Comparison of ENCODE assay signal across 13 cellular contexts in genomic region chr15:58498821-58499580, GRCh38.
DNase-seq lines count a peak whose midpoint lies in the region; TF ChIP-seq lines count a peak whose summit lies in the region.
"Had no signal": no experiment of that assay in that cellular context is flagged by ENCODE, and none has a peak within 500 bp of the region (broad histone marks: within the 10 kb centered on the region; RNA-seq: fewer than 3 reads in every experiment).

No MANE protein-coding gene starts in this region.

- no peak overlapping the region for H3K4me3 ChIP-seq in epithelial cell of esophagus (ENCODE audit: low read length)
- no peak overlapping the region for H3K4me3 ChIP-seq in CD8-positive, alpha-beta memory T cell (ENCODE audit: low read length)

- CTCF ChIA-PET in CD8-positive, alpha-beta memory T cell (lab: Charles Lee): no interaction called here

- peaks cover 0 to 3% of the 10 kb centered on the region in 2 donors for H3K27me3 Mint-ChIP-seq in CD8-positive, alpha-beta memory T cell

- H3K27me3 ChIP-seq in CD8-positive, alpha-beta memory T cell (ENCODE audit: insufficient read depth, low read length, poor library complexity, severe bottlenecking): no peaks in the 10 kb centered on the region

- H3K4me1 Mint-ChIP-seq in CD8-positive, alpha-beta memory T cell: peaks cover 10 to 25% (median 18%) of the 10 kb centered on the region in 3 donors

- H3K9me3 ChIP-seq in CD8-positive, alpha-beta memory T cell (ENCODE audit: low read length): no peaks in the 10 kb centered on the region

- no peak for TF ChIP-seq CTCF in epithelial cell of esophagus (IDR thresholded peaks at IDR 0.05; ENCODE audit: insufficient read depth, low read depth, low read length, missing control alignments)

- peaks cover 0 to 12% (median 0%) of the 10 kb centered on the region in 3 donors for H3K36me3 Mint-ChIP-seq in CD8-positive, alpha-beta memory T cell
- H3K36me3 Mint-ChIP-seq: natural killer cell treated with Interleukin-12 subunit alpha and Interleukin-12 subunit beta and Interleukin-15 and Interleukin-18, amount 100 ng/mL, for 72 hours had no signal

- POLR2A ChIA-PET in CD8-positive, alpha-beta memory T cell (lab: Charles Lee): no interaction called here

- H3K4me1 ChIP-seq in CD8-positive, alpha-beta memory T cell (ENCODE audit: insufficient read depth, low read length): peaks cover 25% of the 10 kb centered on the region

- H3K27ac ChIP-seq in CD8-positive, alpha-beta memory T cell (ENCODE audit: low read depth, low read length): no peak overlapping the region

- H3K4me3 Mint-ChIP-seq in CD8-positive, alpha-beta memory T cell: no peak overlapping the region
- H3K4me3 Mint-ChIP-seq: natural killer cell treated with Interleukin-12 subunit alpha and Interleukin-12 subunit beta and Interleukin-15 and Interleukin-18, amount 100 ng/mL, for 72 hours; T-helper 2 cell treated with Interferon-gamma antibody and Interleukin-4, amounts not matched to agents 5 μg/mL and 100 μg/mL, for 36 hours had no signal

- H3K27ac Mint-ChIP-seq in CD8-positive, alpha-beta memory T cell: peak overlapping the region in 1 of 8 donors; percentile 47
- H3K27ac Mint-ChIP-seq: T-helper 2 cell treated with Interferon-gamma antibody and Interleukin-4, amounts not matched to agents 5 μg/mL and 100 μg/mL, for 36 hours had no signal

- DNase-seq in AG20443 (ENCODE audit: low spot score) (peak; percentile 90), epithelial cell of esophagus (ENCODE audit: low read depth) (peak; percentile 32), mucosa of gallbladder (ENCODE audit: low spot score) (peak; percentile 36), iPS-NIHi11 (ENCODE audit: low spot score) (no peak), SIG-M5 (lab: John Stamatoyannopoulos, UW) (no peak), HPDE6-E6E7 (ENCODE audit: extremely low spot score) (no peak)
- DNase-seq in CD8-positive, alpha-beta memory T cell: no peak
- DNase-seq: caudate nucleus, COR-L47, hippocampal formation had no signal

- H3K9me3 Mint-ChIP-seq in CD8-positive, alpha-beta memory T cell: no peaks in the 10 kb centered on the region
- H3K9me3 Mint-ChIP-seq: natural killer cell treated with Interleukin-12 subunit alpha and Interleukin-12 subunit beta and Interleukin-15 and Interleukin-18, amount 100 ng/mL, for 72 hours; T-helper 2 cell treated with Interferon-gamma antibody and Interleukin-4, amounts not matched to agents 5 μg/mL and 100 μg/mL, for 36 hours had no signal

- no peaks in the 10 kb centered on the region for H3K36me3 ChIP-seq in CD8-positive, alpha-beta memory T cell (ENCODE audit: insufficient read depth, low read length)

- TF ChIP-seq EP300 in Ishikawa (IDR thresholded peaks at IDR 0.05; ENCODE audit: borderline replicate concordance): peak; percentile 83

- peak; percentile 9; the same call in 1 of the 2 replicates for TF ChIP-seq RAD21 in Ishikawa (IDR thresholded peaks at IDR 0.05; ENCODE audit: low read depth)

TF ChIP-seq in Ishikawa, 13 proteins besides CTCF, POLR2A, EP300 and RAD21:
- TF ChIP-seq CREB1 (IDR thresholded peaks at IDR 0.05; ENCODE audit: low read depth) (no peak), CEBPB (IDR thresholded peaks at IDR 0.05) (no peak), TCF12 (IDR thresholded peaks at IDR 0.05; ENCODE audit: low read depth) (peak; percentile 67), MAX (IDR thresholded peaks at IDR 0.05) (peak; percentile 99), EGR1 (IDR thresholded peaks at IDR 0.05) (no peak), YY1 (IDR thresholded peaks at IDR 0.05; ENCODE audit: low read depth) (no peak), TAF1 (IDR thresholded peaks at IDR 0.05; ENCODE audit: low read depth) (no peak), FOXM1 (IDR thresholded peaks at IDR 0.05; ENCODE audit: borderline replicate concordance, low read depth) (peak; percentile 25; the same call in 1 of the 2 replicates), ZBTB7A (IDR thresholded peaks at IDR 0.05; ENCODE audit: low read depth) (no peak), REST (IDR thresholded peaks at IDR 0.05; ENCODE audit: low read depth) (no peak), USF1 (IDR thresholded peaks at IDR 0.05) (peak; percentile 65), TEAD4 (IDR thresholded peaks at IDR 0.05) (peak; percentile 32; the same call in 1 of the 2 replicates), NFIC (IDR thresholded peaks at IDR 0.05) (peak; percentile 50; the same call in 1 of the 2 replicates)

Comparison
In these comparisons a context has a peak if more than half of its experiments do, and no peak if none do; other contexts are left out.
1. DNase-seq: peak in AG20443 (single experiment), epithelial cell of esophagus (single experiment) and mucosa of gallbladder (single experiment); none in iPS-NIHi11 (single experiment), CD8-positive, alpha-beta memory T cell (0 of 5), SIG-M5 (single experiment) and HPDE6-E6E7 (single experiment).